ENCODE assay signal across 22 cellular contexts in genomic region chr11:34953955-34954354, GRCh38.
"Had no signal": no experiment of that assay in that cellular context is flagged by ENCODE, and none has a peak within 500 bp of the region (broad histone marks: within the 10 kb centered on the region; RNA-seq: fewer than 3 reads in every experiment).

No MANE protein-coding gene starts in this region.

- H3K27ac ChIP-seq: dorsolateral prefrontal cortex, gastrocnemius medialis, heart right ventricle, neutrophil, sigmoid colon, skin epidermis, stomach, thoracic aorta had no signal

- H3K9me3 ChIP-seq: gastrocnemius medialis, heart right ventricle, mucosa of descending colon, neutrophil, sigmoid colon, stomach, thoracic aorta had no signal

- H3K4me3 Mint-ChIP-seq: naive thymus-derived CD8-positive, alpha-beta T cell had no signal

- DNase-seq: cortex of kidney; dorsolateral prefrontal cortex; effector CD8-positive, alpha-beta T cell; gastrocnemius medialis; heart right ventricle; hypothalamus; islet precursor cell; mammary epithelial cell; mucosa of descending colon; naive thymus-derived CD8-positive, alpha-beta T cell; posterior cingulate gyrus; sigmoid colon; stimulated activated CD4-positive, alpha-beta T cell treated with anti-CD3 and anti-CD28 coated beads, Interleukin-2, amount 100 ng/mL, for 24 hours; stimulated activated naive CD4-positive, alpha-beta T cell; stomach; substantia nigra; trophoblast cell had no signal

- H3K27me3 Mint-ChIP-seq: naive thymus-derived CD8-positive, alpha-beta T cell had no signal

- ATAC-seq: esophagus mucosa; gastrocnemius medialis; heart right ventricle; left lobe of liver; mucosa of descending colon; naive thymus-derived CD8-positive, alpha-beta T cell had no signal

- H3K4me3 ChIP-seq: dorsolateral prefrontal cortex, gastrocnemius medialis, heart right ventricle, mucosa of descending colon, sigmoid colon, skin epidermis, stomach, thoracic aorta had no signal

- H3K36me3 ChIP-seq: gastrocnemius medialis, neutrophil, thoracic aorta had no signal

- H3K27ac Mint-ChIP-seq: naive thymus-derived CD8-positive, alpha-beta T cell had no signal

- H3K27me3 ChIP-seq: dorsolateral prefrontal cortex, gastrocnemius medialis, heart right ventricle, neutrophil, sigmoid colon, stomach had no signal

- H3K4me1 ChIP-seq: gastrocnemius medialis had no signal

- H3K9me3 Mint-ChIP-seq: naive thymus-derived CD8-positive, alpha-beta T cell had no signal
